1 cellular context compared by ENCODE assay signal in the genomic region with DNA sequence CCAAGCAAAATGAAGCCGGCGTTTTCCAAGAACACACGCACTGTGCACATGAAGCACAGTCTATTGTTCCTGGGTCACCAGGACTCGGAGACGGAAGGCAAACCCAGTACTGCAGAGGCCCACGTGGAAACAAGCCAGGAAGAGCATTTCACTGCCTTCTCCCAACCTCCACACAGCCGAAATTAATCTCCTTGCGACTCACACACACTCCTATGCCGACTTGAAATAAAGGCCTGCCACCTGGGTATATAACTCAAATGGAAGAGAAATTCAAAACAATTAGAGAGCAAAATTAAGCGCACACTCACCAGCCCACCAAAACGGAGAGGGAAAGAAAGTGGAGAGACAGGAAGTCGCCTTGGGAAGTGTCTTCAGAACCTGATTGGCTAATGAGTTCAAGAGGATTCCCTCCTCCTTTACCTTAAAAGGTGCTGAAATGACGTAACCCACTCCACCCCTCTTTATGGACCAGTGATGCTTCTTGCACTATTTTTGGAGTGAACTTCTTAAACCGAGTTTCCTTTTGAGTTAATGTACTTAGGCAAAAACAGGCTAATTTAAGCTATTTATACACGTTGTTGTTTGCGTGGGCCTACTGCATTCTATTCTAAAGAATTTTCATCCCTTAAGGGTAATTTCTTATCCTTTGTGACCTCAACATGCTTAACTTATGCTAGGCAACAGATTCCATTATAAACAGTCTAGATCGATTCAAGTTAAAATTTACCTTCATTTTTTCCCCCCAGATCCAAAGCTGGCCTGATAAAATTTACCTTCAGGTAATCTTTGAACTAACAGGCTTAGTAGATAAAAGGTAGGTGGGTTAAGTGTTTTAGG.
TF ChIP-seq lines count a peak whose summit lies in the region.

A gene with protein sequence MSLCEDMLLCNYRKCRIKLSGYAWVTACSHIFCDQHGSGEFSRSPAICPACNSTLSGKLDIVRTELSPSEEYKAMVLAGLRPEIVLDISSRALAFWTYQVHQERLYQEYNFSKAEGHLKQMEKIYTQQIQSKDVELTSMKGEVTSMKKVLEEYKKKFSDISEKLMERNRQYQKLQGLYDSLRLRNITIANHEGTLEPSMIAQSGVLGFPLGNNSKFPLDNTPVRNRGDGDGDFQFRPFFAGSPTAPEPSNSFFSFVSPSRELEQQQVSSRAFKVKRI (minus strand): TSS at position 334 of the 837 bp plus-strand sequence. CDS start 16,756 bp downstream, outside the sequence.

TF ChIP-seq in IMR-90, 13 proteins besides CTCF, POLR2A, EP300 and RAD21:
- peak; percentile 77 for TF ChIP-seq MXI1 (IDR thresholded peaks at IDR 0.05; ENCODE audit: borderline replicate concordance, low read depth, low read length)
- TF ChIP-seq NFE2L2 (IDR thresholded peaks at IDR 0.05; ENCODE audit: low read depth, low read length) = no peak
- TF ChIP-seq FOS (IDR thresholded peaks at IDR 0.05; ENCODE audit: low read depth, low read length) = no peak
- TF ChIP-seq MAZ (IDR thresholded peaks at IDR 0.05; ENCODE audit: borderline replicate concordance, low read depth, low read length) = no peak
- TF ChIP-seq MAFK (IDR thresholded peaks at IDR 0.05; ENCODE audit: low read depth, low read length) = no peak
- no peak for TF ChIP-seq RCOR1 (IDR thresholded peaks at IDR 0.05; ENCODE audit: insufficient replicate concordance, low read length)
- no peak for TF ChIP-seq BHLHE40 (IDR thresholded peaks at IDR 0.05; ENCODE audit: low read depth, low read length)
- TF ChIP-seq RFX5 (IDR thresholded peaks at IDR 0.05; ENCODE audit: low read depth, low read length) = no peak
- TF ChIP-seq, protein P1, sequence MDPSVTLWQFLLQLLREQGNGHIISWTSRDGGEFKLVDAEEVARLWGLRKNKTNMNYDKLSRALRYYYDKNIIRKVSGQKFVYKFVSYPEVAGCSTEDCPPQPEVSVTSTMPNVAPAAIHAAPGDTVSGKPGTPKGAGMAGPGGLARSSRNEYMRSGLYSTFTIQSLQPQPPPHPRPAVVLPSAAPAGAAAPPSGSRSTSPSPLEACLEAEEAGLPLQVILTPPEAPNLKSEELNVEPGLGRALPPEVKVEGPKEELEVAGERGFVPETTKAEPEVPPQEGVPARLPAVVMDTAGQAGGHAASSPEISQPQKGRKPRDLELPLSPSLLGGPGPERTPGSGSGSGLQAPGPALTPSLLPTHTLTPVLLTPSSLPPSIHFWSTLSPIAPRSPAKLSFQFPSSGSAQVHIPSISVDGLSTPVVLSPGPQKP (IDR thresholded peaks at IDR 0.05; ENCODE audit: borderline replicate concordance, low read depth, low read length) = no peak
- peak; percentile 85 for TF ChIP-seq CEBPB (IDR thresholded peaks at IDR 0.05; ENCODE audit: low read depth, low read length)
- no peak for TF ChIP-seq USF2 (IDR thresholded peaks at IDR 0.05; ENCODE audit: low read depth, low read length)
- TF ChIP-seq CHD1 (IDR thresholded peaks at IDR 0.05; ENCODE audit: low read depth, low read length) = no peak
- no peak for TF ChIP-seq SMC3 (IDR thresholded peaks at IDR 0.05; ENCODE audit: low read depth, low read length)
